In the genomic region with DNA sequence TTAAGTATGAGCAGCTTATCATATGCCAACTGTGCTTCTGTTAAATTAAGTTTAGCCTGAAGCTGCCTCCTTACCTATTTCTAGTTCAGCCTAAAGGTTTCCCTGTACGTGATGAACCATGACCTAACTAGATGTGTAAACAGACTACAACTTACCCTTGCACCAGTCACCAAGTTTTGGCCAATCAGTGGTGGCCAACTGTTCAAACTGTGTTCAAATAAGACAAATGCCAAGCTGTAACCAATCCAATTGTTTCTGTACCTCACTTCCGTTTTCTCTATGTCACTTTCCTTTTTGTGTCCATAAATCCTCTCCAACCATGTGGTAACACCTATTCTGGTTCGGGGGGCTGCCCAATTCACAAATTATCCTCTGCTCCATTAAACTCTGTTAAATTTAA, we compare ENCODE assay signal across 27 cellular contexts. TPM values are rescaled to one million over a fixed set of nuclear protein-coding genes. Genes with fewer than 3 reads are reported as not detected.
"Had no signal": no experiment of that assay in that cellular context is flagged by ENCODE, and none has a peak within 500 bp of the region (broad histone marks: within the 10 kb centered on the region; RNA-seq: fewer than 3 reads in every experiment).

No MANE protein-coding gene starts in this region.

- H3K27ac ChIP-seq: breast epithelium, Peyer's patch, RWPE1, SJCRH30, WERI-Rb-1 had no signal

- H3K9me3 ChIP-seq: breast epithelium, Peyer's patch had no signal

- H3K4me2 ChIP-seq: SK-N-SH had no signal

- H3K36me3 ChIP-seq: breast epithelium, Peyer's patch, SJCRH30, WERI-Rb-1 had no signal

- ATAC-seq: activated CD4-positive, alpha-beta T cell treated with anti-CD3 and anti-CD28 coated beads for 36 hours had no signal

- H3K9ac ChIP-seq: SK-N-SH had no signal

- H3K27me3 ChIP-seq: breast epithelium had no signal

- DNase-seq: activated CD4-positive, alpha-beta memory T cell treated with anti-CD3 and anti-CD28 coated beads, Interleukin-2, amount 10 ng/mL, durations not matched to agents 7 days and 5 days; activated CD4-positive, alpha-beta T cell treated with anti-CD3 and anti-CD28 coated beads for 36 hours; activated CD4-positive, alpha-beta T cell treated with anti-CD3 and anti-CD28 coated beads, Interleukin-2, amount 50 U/mL, for 1 hour; activated CD8-positive, alpha-beta memory T cell treated with anti-CD3 and anti-CD28 coated beads, Interleukin-2, amount 50 U/mL, for 48 hours; activated T-cell treated with anti-CD3 and anti-CD28 coated beads, Interleukin-2, amount 50 U/mL, for 1 hour; aorta; caudate nucleus; Karpas-422; MM.1S; NCI-H1105; NCI-H1436; NCI-H187 treated with DMSO at 0.1 percent for 48 hours; NCI-H2171; NCI-H2227 treated with DMSO at 0.1 percent for 48 hours; NCI-H446 treated with DMSO at 0.1 percent for 48 hours; NCI-H524 treated with DMSO at 0.1 percent for 48 hours; NCI-H82; Peyer's patch; Right ventricle myocardium superior; SK-N-SH; T-helper 1 cell; WERI-Rb-1 had no signal

- H3K4me1 ChIP-seq: breast epithelium had no signal

- H3K4me3 ChIP-seq: breast epithelium, Peyer's patch, SJCRH30 had no signal

- H3K9me2 ChIP-seq: SK-N-SH had no signal

RNA-seq across cellular contexts. Expression of a gene that starts 6.0 kb away (rescaled TPM):
- total RNA-seq: activated CD4-positive, alpha-beta memory T cell treated with anti-CD3 and anti-CD28 coated beads, Interleukin-2, amount 10 ng/mL, durations not matched to agents 7 days and 5 days; activated CD4-positive, alpha-beta T cell treated with anti-CD3 and anti-CD28 coated beads for 36 hours; OCI-LY7; T-helper 2 cell treated with Interferon-gamma antibody and Interleukin-4, amounts not matched to agents 100 ng/mL and 5 ng/mL, for 36 hours had no signal

RNA-seq across cellular contexts. Expression of a gene that starts 52.2 kb away (rescaled TPM):
- total RNA-seq: activated CD4-positive, alpha-beta memory T cell treated with anti-CD3 and anti-CD28 coated beads, Interleukin-2, amount 10 ng/mL, durations not matched to agents 7 days and 5 days; OCI-LY7; SJCRH30; T-helper 2 cell treated with Interferon-gamma antibody and Interleukin-4, amounts not matched to agents 100 ng/mL and 5 ng/mL, for 36 hours had no signal
